Comparison of ENCODE assay signal across 8 cellular contexts in the genomic region with DNA sequence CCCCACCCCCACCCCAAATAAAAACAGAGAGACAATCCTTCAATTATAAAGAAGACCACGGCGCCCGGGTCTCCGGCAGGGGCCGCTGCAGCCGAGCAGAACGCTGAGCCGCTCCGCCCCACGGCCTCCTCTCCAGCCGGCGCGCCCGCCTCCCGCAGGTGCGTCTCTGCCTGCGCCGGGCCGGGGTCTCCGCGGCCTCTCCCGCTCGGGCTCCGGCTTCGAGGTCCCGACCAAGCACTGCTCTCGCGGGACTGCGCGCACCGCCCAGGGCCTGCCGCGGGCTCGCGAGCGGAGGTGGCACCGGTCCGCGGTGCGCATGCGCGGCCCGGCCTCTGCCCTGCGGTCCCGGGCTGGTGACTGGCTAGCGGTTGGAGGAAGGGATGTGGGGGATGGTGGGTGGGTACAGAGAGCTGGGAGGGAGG. TPM values are rescaled to one million over a fixed set of nuclear protein-coding genes. Genes with fewer than 3 reads are reported as not detected.
DNase-seq lines count a peak whose midpoint lies in the region; ATAC-seq and TF ChIP-seq lines count a peak whose summit lies in the region.

No MANE protein-coding gene starts in this region.

- H3K9me3 ChIP-seq in BE2C: no peaks in the 10 kb centered on the region

- peak; percentile 63 for ATAC-seq in HG03378 (IDR thresholded peaks at IDR 0.05; ENCODE audit: unreplicated experiment)
- peak; percentile 80 for ATAC-seq in activated CD4-positive, alpha-beta T cell treated with anti-CD3 and anti-CD28 coated beads for 36 hours

- peak overlapping the region; percentile 94 for H3K4me3 Mint-ChIP-seq in activated CD4-positive, alpha-beta T cell treated with anti-CD3 and anti-CD28 coated beads for 36 hours

- DNase-seq in BE2C (peak; percentile 96), NCI-H446 (lab: John Stamatoyannopoulos, UW) (peak; percentile 90 to 97), left kidney (ENCODE audit: low read depth, low spot score) (peak; percentile 98)
- peak; percentile 95 for DNase-seq in activated CD4-positive, alpha-beta T cell treated with anti-CD3 and anti-CD28 coated beads for 36 hours
- DNase-seq in stimulated activated CD4-positive, alpha-beta T cell treated with anti-CD3 and anti-CD28 coated beads, Interleukin-1b, Interleukin-23, amount 100 ng/mL, for 48 hours: peak; percentile 93

- H3K36me3 Mint-ChIP-seq in activated CD4-positive, alpha-beta T cell treated with anti-CD3 and anti-CD28 coated beads for 36 hours (ENCODE audit: low read depth): peaks cover 11% of the 10 kb centered on the region

- POLR2A ChIA-PET in activated CD4-positive, alpha-beta T cell treated with anti-CD3 and anti-CD28 coated beads for 36 hours (lab: Charles Lee): interaction anchor here (0.5 to 1.9 kb wide), 12 partner anchors 12 to 246 kb away, joined by 3 to 12 read pairs (median 4); a partner anchor contains a TSS

- peak overlapping the region; percentile 100 for H3K27ac Mint-ChIP-seq in activated CD4-positive, alpha-beta T cell treated with anti-CD3 and anti-CD28 coated beads for 36 hours

- intact Hi-C loops in activated CD4-positive, alpha-beta T cell treated with anti-CD3 and anti-CD28 coated beads for 36 hours (cut with DNase I, micrococcal nuclease): loop anchor here (1.0 to 10.0 kb wide), 14 partner anchors 41 to 1559 kb away; a partner anchor contains a TSS

- H3K36me3 ChIP-seq in BE2C: no peaks in the 10 kb centered on the region

- H3K4me1 Mint-ChIP-seq in activated CD4-positive, alpha-beta T cell treated with anti-CD3 and anti-CD28 coated beads for 36 hours: peaks cover 22% of the 10 kb centered on the region

- CTCF ChIA-PET in activated CD4-positive, alpha-beta T cell treated with anti-CD3 and anti-CD28 coated beads for 36 hours (lab: Charles Lee): interaction anchor here (0.5 to 2.7 kb wide), 34 partner anchors 12 to 544 kb away, joined by 3 to 32 read pairs (median 5); a partner anchor contains a TSS

- H3K4me1 ChIP-seq in BE2C: no peaks in the 10 kb centered on the region

- peak overlapping the region; percentile 92 for H3K27ac ChIP-seq in cingulate gyrus (ENCODE audit: low read depth, low read length)

- TF ChIP-seq CTCF in BE2C (IDR thresholded peaks at IDR 0.05; ENCODE audit: low read depth, low read length): peak; percentile 48

- no peaks in the 10 kb centered on the region for H3K27me3 ChIP-seq in BE2C

- H3K4me3 ChIP-seq in BE2C (ENCODE audit: low read depth, low read length): peak overlapping the region; percentile 87

- peak; percentile 71 for TF ChIP-seq POLR2A in GM19099 (IDR thresholded peaks at IDR 0.05; ENCODE audit: extremely low read depth, insufficient read length, low read depth)

- no peaks in the 10 kb centered on the region for H3K27me3 Mint-ChIP-seq in activated CD4-positive, alpha-beta T cell treated with anti-CD3 and anti-CD28 coated beads for 36 hours

- peaks cover 5% of the 10 kb centered on the region for H3K9me3 Mint-ChIP-seq in activated CD4-positive, alpha-beta T cell treated with anti-CD3 and anti-CD28 coated beads for 36 hours (ENCODE audit: low read depth)

RNA-seq across cellular contexts. Expression of a gene that starts 0.2 kb away (rescaled TPM):
- 6.6 TPM for polyA plus RNA-seq in BE2C (2012; ENCODE audit: insufficient read depth, insufficient read length, low read depth)
- total RNA-seq in activated CD4-positive, alpha-beta T cell treated with anti-CD3 and anti-CD28 coated beads for 36 hours: 10 to 100 TPM; 14.7 to 21.9 TPM

RNA-seq across cellular contexts. Expression of a gene that starts 41.0 kb away (rescaled TPM):
- 117 TPM for polyA plus RNA-seq in BE2C (2012; ENCODE audit: insufficient read depth, insufficient read length, low read depth)
- 10 to 100 TPM; 92.8 to 97.3 TPM for total RNA-seq in activated CD4-positive, alpha-beta T cell treated with anti-CD3 and anti-CD28 coated beads for 36 hours

Comparison
In these comparisons a context has a peak if more than half of its experiments do, and no peak if none do; other contexts are left out.
1. Peak in every context shown above with its lines: DNase-seq, ATAC-seq, H3K4me3 ChIP-seq and H3K27ac ChIP-seq.